ENCODE assay signal across 11 cellular contexts in the genomic region with DNA sequence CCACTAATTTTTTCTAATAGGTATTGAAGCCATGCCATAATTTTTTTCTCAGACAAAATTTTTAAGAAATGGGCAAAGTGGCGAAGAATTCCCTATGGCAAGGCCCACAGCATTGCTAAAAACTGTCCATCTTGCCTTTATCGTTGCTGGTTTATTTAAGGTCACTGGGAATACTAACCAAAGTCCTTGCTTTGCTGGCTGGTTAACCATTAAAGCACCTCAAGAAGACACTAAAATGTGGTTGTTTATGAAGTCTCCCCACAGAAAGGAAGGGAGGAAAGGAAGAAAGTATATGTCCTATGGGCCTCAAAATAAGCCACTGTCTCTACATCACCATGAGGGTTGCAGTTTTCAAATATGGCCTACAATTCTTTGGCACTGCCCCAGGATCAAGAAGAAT. TPM values are rescaled to one million over a fixed set of nuclear protein-coding genes. Genes with fewer than 3 reads are reported as not detected.
A peak's percentile ranks its signal among the peaks of the same experiment; 100 is the strongest.
DNase-seq lines count a peak whose midpoint lies in the region; ATAC-seq, FAIRE-seq and TF ChIP-seq lines count a peak whose summit lies in the region.
"Had no signal": no experiment of that assay in that cellular context is flagged by ENCODE, and none has a peak within 500 bp of the region (broad histone marks: within the 10 kb centered on the region; RNA-seq: fewer than 3 reads in every experiment).

No MANE protein-coding gene starts in this region.

- ATAC-seq in heart right ventricle (no peak), HepG2 (no peak; the same call in 2 of the 3 replicates), GM18519 (IDR thresholded peaks at IDR 0.05; ENCODE audit: low FRiP score, unreplicated experiment) (no peak)
- ATAC-seq: Panc1 had no signal

- DNase-seq in heart right ventricle = no peak
- no peak for DNase-seq in cardiac septum (ENCODE audit: low spot score)
- DNase-seq in HepG2 (ENCODE audit: low spot score) = no peak
- DNase-seq in renal cortical epithelial cell (ENCODE audit: low read depth) = peak; percentile 61
- no peak for DNase-seq in vagina (ENCODE audit: extremely low spot score in 2 of 2)
- no peak for DNase-seq in MG63
- no peak for DNase-seq in NCI-H187 (lab: John Stamatoyannopoulos, UW)
- DNase-seq: activated naive CD4-positive, alpha-beta T cell treated with Interleukin-2 at 50 U/mL for 16 hours; small intestine had no signal

- TF ChIP-seq EP300 in HepG2 (IDR thresholded peaks at IDR 0.05; ENCODE audit: low read depth in 2 of 2, low read length in 2 of 2) (no peak), HepG2 (CRISPR knock-in tag; IDR thresholded peaks at IDR 0.05; ENCODE audit: borderline replicate concordance) (no peak)

- H3K4me3 ChIP-seq in heart right ventricle = no peak overlapping the region
- H3K4me3 ChIP-seq in HepG2 (replicated peaks in 1 of 3; ENCODE audit: insufficient read depth in 1 of 3, low read depth in 2 of 3, low read length in 3 of 3) = no peak overlapping the region
- H3K4me3 ChIP-seq in vagina = no peak overlapping the region
- no peak overlapping the region for H3K4me3 ChIP-seq in MG63

- no peaks in the 10 kb centered on the region for H4K20me1 ChIP-seq in HepG2 (ENCODE audit: insufficient read depth, low read length)

- no peaks in the 10 kb centered on the region for H3K27me3 ChIP-seq in heart right ventricle
- H3K27me3 ChIP-seq in HepG2 (ENCODE audit: control insufficient read depth in 1 of 2, insufficient read depth in 2 of 2, low read length in 2 of 2) = peaks cover 1 to 8% of the 10 kb centered on the region in 2 experiments; a peak in 3 of 5 replicates
- no peaks in the 10 kb centered on the region for H3K27me3 ChIP-seq in vagina
- no peaks in the 10 kb centered on the region for H3K27me3 ChIP-seq in MG63

- TF ChIP-seq POLR2A in HepG2 (IDR thresholded peaks at IDR 0.05; ENCODE audit: insufficient read depth in 1 of 2, low read depth in 2 of 2, low read length in 2 of 2) (no peak), vagina (IDR thresholded peaks at IDR 0.05) (no peak)

- BruUV-seq in HepG2 (replicated peaks; lab: Mats Ljungman, UMichigan) = no TSS peak

- no peak overlapping the region for H3K9ac ChIP-seq in HepG2 (ENCODE audit: insufficient read depth, low read depth, low read length)

- CTCF ChIA-PET in HepG2 (lab: Yijun Ruan, JAX; ENCODE audit: low intra/inter-chr PET ratio, low total read pairs) = no interaction called here

- H3K27ac ChIP-seq in heart right ventricle (peak overlapping the region in 9 of 10 donors; percentile 18 to 74 (median 45)), HepG2 (ENCODE audit: extremely low read length, insufficient read depth, low read length) (no peak overlapping the region), vagina (peak overlapping the region; percentile 95)

- H3K36me3 ChIP-seq in heart right ventricle (no peaks in the 10 kb centered on the region), HepG2 (replicated peaks in 1 of 2; ENCODE audit: control insufficient read depth in 1 of 2, insufficient read depth in 2 of 2, low read length in 2 of 2) (no peaks in the 10 kb centered on the region), vagina (no peaks in the 10 kb centered on the region), MG63 (no peaks in the 10 kb centered on the region)

- 68 to 75% methylated on average over 2 of the region's 2 CpGs for WGBS in heart right ventricle, 2 donors
- WGBS in HepG2 (ENCODE audit: low lambda C conversion rate) = 9% methylated on average over 2 of the region's 2 CpGs

- H3K4me2 ChIP-seq in HepG2 (ENCODE audit: low read depth, low read length) = no peak overlapping the region; the same call in 1 of the 2 replicates

- in situ Hi-C loops in HepG2 (cut with HindIII; ENCODE audit: extremely low pct_ligation_motif_present, low pct_unique_long_range_greater_than_20kb) = no loop called here

- POLR2A ChIA-PET in HepG2 (lab: Yijun Ruan, JAX) = no interaction called here

- H2AFZ ChIP-seq in HepG2 (ENCODE audit: low read length) = no peak overlapping the region

- peaks cover 8 to 87% (median 73%) of the 10 kb centered on the region in 9 donors for H3K4me1 ChIP-seq in heart right ventricle
- peaks cover 28% of the 10 kb centered on the region for H3K4me1 ChIP-seq in HepG2 (ENCODE audit: insufficient read depth, low read length)
- H3K4me1 ChIP-seq in vagina = peaks cover 82% of the 10 kb centered on the region

- intact Hi-C loops in heart right ventricle (cut with DNase I) = loop anchor here in 2 of 10 donors (5.0 kb wide), 2 partner anchors 42 to 47 kb away; no protein-coding TSS in a partner anchor
- intact Hi-C loops in cardiac septum (cut with DNase I) = no loop called here
- intact Hi-C loops in HepG2 (cut with micrococcal nuclease; ENCODE audit: unreplicated experiment) = no loop called here
- intact Hi-C loops in vagina (cut with DNase I) = no loop called here

- H3K9me3 ChIP-seq in heart right ventricle = no peaks in the 10 kb centered on the region
- no peaks in the 10 kb centered on the region for H3K9me3 ChIP-seq in HepG2 (ENCODE audit: low read length)
- no peaks in the 10 kb centered on the region for H3K9me3 ChIP-seq in vagina
- no peaks in the 10 kb centered on the region for H3K9me3 ChIP-seq in MG63

- FAIRE-seq in HepG2 (lab: Jason Lieb, UNC) = no peak
- FAIRE-seq: small intestine had no signal

- TF ChIP-seq RAD21 in HepG2 (CRISPR knock-in tag; IDR thresholded peaks at IDR 0.05) = no peak

- no peaks in the 10 kb centered on the region for H3K79me2 ChIP-seq in HepG2 (ENCODE audit: insufficient read depth, low read length)

- TF ChIP-seq CTCF in heart right ventricle (IDR thresholded peaks at IDR 0.05) = no peak
- TF ChIP-seq CTCF in HepG2 (CRISPR knock-in tag; IDR thresholded peaks at IDR 0.05) = no peak
- TF ChIP-seq CTCF in vagina (IDR thresholded peaks at IDR 0.05) = no peak

TF ChIP-seq in HepG2, 621 proteins besides CTCF, POLR2A, EP300 and RAD21:
- TF ChIP-seq, protein P1, sequence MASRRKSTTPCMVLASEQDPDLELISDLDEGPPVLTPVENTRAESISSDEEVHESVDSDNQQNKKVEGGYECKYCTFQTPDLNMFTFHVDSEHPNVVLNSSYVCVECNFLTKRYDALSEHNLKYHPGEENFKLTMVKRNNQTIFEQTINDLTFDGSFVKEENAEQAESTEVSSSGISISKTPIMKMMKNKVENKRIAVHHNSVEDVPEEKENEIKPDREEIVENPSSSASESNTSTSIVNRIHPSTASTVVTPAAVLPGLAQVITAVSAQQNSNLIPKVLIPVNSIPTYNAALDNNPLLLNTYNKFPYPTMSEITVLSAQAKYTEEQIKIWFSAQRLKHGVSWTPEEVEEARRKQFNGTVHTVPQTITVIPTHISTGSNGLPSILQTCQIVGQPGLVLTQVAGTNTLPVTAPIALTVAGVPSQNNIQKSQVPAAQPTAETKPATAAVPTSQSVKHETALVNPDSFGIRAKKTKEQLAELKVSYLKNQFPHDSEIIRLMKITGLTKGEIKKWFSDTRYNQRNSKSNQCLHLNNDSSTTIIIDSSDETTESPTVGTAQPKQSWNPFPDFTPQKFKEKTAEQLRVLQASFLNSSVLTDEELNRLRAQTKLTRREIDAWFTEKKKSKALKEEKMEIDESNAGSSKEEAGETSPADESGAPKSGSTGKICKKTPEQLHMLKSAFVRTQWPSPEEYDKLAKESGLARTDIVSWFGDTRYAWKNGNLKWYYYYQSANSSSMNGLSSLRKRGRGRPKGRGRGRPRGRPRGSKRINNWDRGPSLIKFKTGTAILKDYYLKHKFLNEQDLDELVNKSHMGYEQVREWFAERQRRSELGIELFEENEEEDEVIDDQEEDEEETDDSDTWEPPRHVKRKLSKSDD (CRISPR knock-in tag; IDR thresholded peaks at IDR 0.05; ENCODE audit: low read depth) = no peak
- TF ChIP-seq TAF15 (IDR thresholded peaks at IDR 0.05; ENCODE audit: low read depth, low read length, poor library complexity, severe bottlenecking) = no peak
- no peak for TF ChIP-seq ZNF879 (CRISPR knock-in tag; IDR thresholded peaks at IDR 0.05)
- no peak for TF ChIP-seq IRF2 (CRISPR knock-in tag; IDR thresholded peaks at IDR 0.05)
- no peak for TF ChIP-seq NFYB (CRISPR knock-in tag; IDR thresholded peaks at IDR 0.05)
- TF ChIP-seq ZNF652 (CRISPR knock-in tag; IDR thresholded peaks at IDR 0.05; ENCODE audit: borderline replicate concordance, low read depth) = peak; percentile 71; the same call in 1 of the 2 replicates

RNA-seq across cellular contexts. Expression of a gene that starts 13.3 kb away (rescaled TPM):
- total RNA-seq in heart right ventricle (10 to 100 TPM in 4 of 10 donors, 1 to 10 TPM in 6; 6.7 to 22.4 (median 9.4) TPM), cardiac septum (11.4 TPM), HepG2 (2016; rRNA removed; fragmentation: Illumina TruSeq; extraction: Trizol) (0.09 TPM in 1 of 2 replicates, not detected in the other), renal cortical epithelial cell (7.7 and 12.9 TPM in 2 replicates), vagina (78.6 TPM)
- polyA plus RNA-seq in heart right ventricle (10 to 100 TPM in 1 of 2 donors, 1 to 10 TPM in 1; 9.9 to 11.4 TPM), HepG2 (2011; rRNA removed) (0.09 and 0.16 TPM in 2 replicates)
- not detected in 2 replicates for total RNA-seq in HepG2 (2016; cell fraction: cytosol; rRNA removed; fragmentation: Illumina TruSeq; extraction: Trizol; ENCODE audit: low read depth)
- total RNA-seq in HepG2 (2016; cell fraction: insoluble cytoplasmic fraction; rRNA removed; fragmentation: Illumina TruSeq; extraction: Trizol) = 0.06 TPM in 1 of 2 replicates, not detected in the other
- not detected in 2 replicates for total RNA-seq in HepG2 (2016; cell fraction: membrane; rRNA removed; fragmentation: Illumina TruSeq; extraction: Trizol)
- not detected in 2 replicates for total RNA-seq in HepG2 (2016; cell fraction: nucleus; rRNA removed; fragmentation: Illumina TruSeq; extraction: Trizol)
- 0.05 and 0.09 TPM in 2 replicates for polyA plus RNA-seq in HepG2 (2011; cell fraction: cytosol; rRNA removed)
- 0.26 TPM in 1 of 2 replicates, not detected in the other for polyA plus RNA-seq in HepG2 (2011; cell fraction: nucleus; rRNA removed)
- 0.11 TPM in 1 of 2 replicates, not detected in the other for polyA plus RNA-seq in HepG2 (2012)
- polyA plus RNA-seq in HepG2 (2016; cell fraction: cytosol; fragmentation: Illumina TruSeq; extraction: Trizol; ENCODE audit: low read depth) = not detected in 2 replicates
- polyA plus RNA-seq in HepG2 (2016; cell fraction: insoluble cytoplasmic fraction; fragmentation: Illumina TruSeq; extraction: Trizol; ENCODE audit: low read depth) = 0.25 TPM in 1 of 2 replicates, not detected in the other
- not detected in 2 replicates for polyA plus RNA-seq in HepG2 (2016; cell fraction: membrane; fragmentation: Illumina TruSeq; extraction: Trizol; ENCODE audit: low read depth)
- not detected in 2 replicates for polyA plus RNA-seq in HepG2 (2016; cell fraction: nucleus; fragmentation: Illumina TruSeq; extraction: Trizol; ENCODE audit: insufficient read depth, low read depth)
- polyA minus RNA-seq in HepG2 (2011; rRNA and poly(A)+ RNA removed; ENCODE audit: low replicate concordance) = 0.18 and 30.8 TPM in 2 replicates
- polyA minus RNA-seq in HepG2 (2011; cell fraction: cytosol; rRNA and poly(A)+ RNA removed) = not detected in 2 replicates
- 0.52 TPM in 1 of 2 replicates, not detected in the other for polyA minus RNA-seq in HepG2 (2011; cell fraction: nucleus; rRNA and poly(A)+ RNA removed)
- total RNA-seq in MG63 (2014; rRNA removed; shearing (Covaris generic); ENCODE audit: low replicate concordance) = 2.8 and 3.1 TPM in 2 replicates
